Comparison of ENCODE assay signal across 17 cellular contexts in the genomic region with DNA sequence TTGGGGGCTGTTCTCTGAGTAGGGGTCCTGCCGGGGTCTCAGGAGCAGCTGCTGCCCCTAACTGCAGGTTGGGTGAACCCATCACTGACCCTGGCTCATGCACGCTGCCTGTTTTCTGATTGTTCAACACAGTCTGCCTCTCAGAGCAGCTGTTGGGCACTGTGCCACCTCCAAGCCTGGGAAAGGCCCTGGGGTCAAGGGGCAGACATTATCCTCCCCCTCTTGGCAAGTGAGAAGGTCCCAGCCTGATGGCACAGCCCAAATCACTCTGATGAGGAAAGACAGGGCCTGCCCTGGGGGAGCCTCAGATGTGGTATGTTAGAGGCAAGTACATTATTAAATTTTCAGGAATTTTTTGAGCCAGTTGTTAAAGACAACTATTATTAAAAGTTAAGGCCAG. TPM values are rescaled to one million over a fixed set of nuclear protein-coding genes. Genes with fewer than 3 reads are reported as not detected.
"Had no signal": no experiment of that assay in that cellular context is flagged by ENCODE, and none has a peak within 500 bp of the region (broad histone marks: within the 10 kb centered on the region; RNA-seq: fewer than 3 reads in every experiment).

No MANE protein-coding gene starts in this region.

- H3K9me3 Mint-ChIP-seq: activated CD4-positive, alpha-beta memory T cell treated with anti-CD3 and anti-CD28 coated beads for 36 hours; activated naive CD8-positive, alpha-beta T cell treated with anti-CD3 and anti-CD28 coated beads for 36 hours; activated T-cell treated with anti-CD3 and anti-CD28 coated beads, Interleukin-2, amount 50 U/mL, for 72 hours had no signal

- H3K36me3 ChIP-seq: gastrocnemius medialis, prostate gland had no signal

- H3K4me1 ChIP-seq: prostate gland had no signal

- H3K36me3 Mint-ChIP-seq: activated CD4-positive, alpha-beta memory T cell treated with anti-CD3 and anti-CD28 coated beads for 36 hours; activated naive CD8-positive, alpha-beta T cell treated with anti-CD3 and anti-CD28 coated beads for 36 hours; naive thymus-derived CD8-positive, alpha-beta T cell had no signal

- DNase-seq: activated CD4-positive, alpha-beta memory T cell treated with anti-CD3 and anti-CD28 coated beads for 36 hours; activated CD4-positive, alpha-beta T cell treated with anti-CD3 and anti-CD28 coated beads for 1 hour; activated CD8-positive, alpha-beta memory T cell treated with anti-CD3 and anti-CD28 coated beads, Interleukin-2, amount 50 U/mL, for 4 hours; activated gamma-delta T cell treated with Interleukin-2 at 50 U/mL for 16 hours; activated naive CD8-positive, alpha-beta T cell treated with anti-CD3 and anti-CD28 coated beads for 36 hours; activated T-cell treated with anti-CD3 and anti-CD28 coated beads, Interleukin-2, amount 50 U/mL, for 72 hours; esophagus squamous epithelium; gastrocnemius medialis; kidney; lower lobe of right lung; nucleus accumbens; stimulated activated CD4-positive, alpha-beta T cell treated with anti-CD3 and anti-CD28 coated beads, Interleukin-15, amount 100 ng/mL, for 24 hours; SW 1271; tibial artery had no signal

- H3K4me3 ChIP-seq: esophagus squamous epithelium, gastrocnemius medialis, lower lobe of right lung, prostate gland, tibial artery had no signal

- H3K4me1 Mint-ChIP-seq: activated naive CD8-positive, alpha-beta T cell treated with anti-CD3 and anti-CD28 coated beads for 36 hours had no signal

- H3K9me3 ChIP-seq: esophagus squamous epithelium, gastrocnemius medialis, lower lobe of right lung, prostate gland, tibial artery had no signal

- H3K27me3 Mint-ChIP-seq: activated CD4-positive, alpha-beta memory T cell treated with anti-CD3 and anti-CD28 coated beads for 36 hours; activated naive CD8-positive, alpha-beta T cell treated with anti-CD3 and anti-CD28 coated beads for 36 hours; naive thymus-derived CD8-positive, alpha-beta T cell had no signal

- H3K4me3 Mint-ChIP-seq: activated CD4-positive, alpha-beta memory T cell treated with anti-CD3 and anti-CD28 coated beads for 36 hours; activated naive CD8-positive, alpha-beta T cell treated with anti-CD3 and anti-CD28 coated beads for 36 hours; activated T-cell treated with anti-CD3 and anti-CD28 coated beads, Interleukin-2, amount 50 U/mL, for 72 hours; naive thymus-derived CD8-positive, alpha-beta T cell had no signal

- ATAC-seq: activated T-cell treated with anti-CD3 and anti-CD28 coated beads, Interleukin-2, amount 50 U/mL, for 72 hours; gastrocnemius medialis; lower lobe of right lung; naive thymus-derived CD8-positive, alpha-beta T cell had no signal

- H3K27me3 ChIP-seq: esophagus squamous epithelium, gastrocnemius medialis, tibial artery had no signal

- H3K27ac Mint-ChIP-seq: activated CD4-positive, alpha-beta memory T cell treated with anti-CD3 and anti-CD28 coated beads for 36 hours; activated naive CD8-positive, alpha-beta T cell treated with anti-CD3 and anti-CD28 coated beads for 36 hours; activated T-cell treated with anti-CD3 and anti-CD28 coated beads, Interleukin-2, amount 50 U/mL, for 72 hours; naive thymus-derived CD8-positive, alpha-beta T cell had no signal

RNA-seq across cellular contexts. Expression of a gene that starts 14.1 kb away (rescaled TPM):
- total RNA-seq: activated CD4-positive, alpha-beta memory T cell treated with anti-CD3 and anti-CD28 coated beads for 36 hours; activated T-cell treated with anti-CD3 and anti-CD28 coated beads, Interleukin-2, amount 50 U/mL, for 72 hours; bronchial epithelial cell; esophagus squamous epithelium; gastrocnemius medialis; kidney; lower lobe of right lung; naive thymus-derived CD8-positive, alpha-beta T cell; prostate gland had no signal
- polyA plus RNA-seq: naive thymus-derived CD8-positive, alpha-beta T cell had no signal

RNA-seq across cellular contexts. Expression of a gene that starts 22.2 kb away (rescaled TPM):
- total RNA-seq: naive thymus-derived CD8-positive, alpha-beta T cell had no signal
- polyA plus RNA-seq: naive thymus-derived CD8-positive, alpha-beta T cell had no signal

RNA-seq across cellular contexts. Expression of a gene that starts 27.7 kb away (rescaled TPM):
- total RNA-seq: activated CD4-positive, alpha-beta memory T cell treated with anti-CD3 and anti-CD28 coated beads for 36 hours; activated T-cell treated with anti-CD3 and anti-CD28 coated beads, Interleukin-2, amount 50 U/mL, for 72 hours; bronchial epithelial cell; esophagus squamous epithelium; lower lobe of right lung; naive thymus-derived CD8-positive, alpha-beta T cell had no signal
- polyA plus RNA-seq: naive thymus-derived CD8-positive, alpha-beta T cell had no signal
